In the genomic region with DNA sequence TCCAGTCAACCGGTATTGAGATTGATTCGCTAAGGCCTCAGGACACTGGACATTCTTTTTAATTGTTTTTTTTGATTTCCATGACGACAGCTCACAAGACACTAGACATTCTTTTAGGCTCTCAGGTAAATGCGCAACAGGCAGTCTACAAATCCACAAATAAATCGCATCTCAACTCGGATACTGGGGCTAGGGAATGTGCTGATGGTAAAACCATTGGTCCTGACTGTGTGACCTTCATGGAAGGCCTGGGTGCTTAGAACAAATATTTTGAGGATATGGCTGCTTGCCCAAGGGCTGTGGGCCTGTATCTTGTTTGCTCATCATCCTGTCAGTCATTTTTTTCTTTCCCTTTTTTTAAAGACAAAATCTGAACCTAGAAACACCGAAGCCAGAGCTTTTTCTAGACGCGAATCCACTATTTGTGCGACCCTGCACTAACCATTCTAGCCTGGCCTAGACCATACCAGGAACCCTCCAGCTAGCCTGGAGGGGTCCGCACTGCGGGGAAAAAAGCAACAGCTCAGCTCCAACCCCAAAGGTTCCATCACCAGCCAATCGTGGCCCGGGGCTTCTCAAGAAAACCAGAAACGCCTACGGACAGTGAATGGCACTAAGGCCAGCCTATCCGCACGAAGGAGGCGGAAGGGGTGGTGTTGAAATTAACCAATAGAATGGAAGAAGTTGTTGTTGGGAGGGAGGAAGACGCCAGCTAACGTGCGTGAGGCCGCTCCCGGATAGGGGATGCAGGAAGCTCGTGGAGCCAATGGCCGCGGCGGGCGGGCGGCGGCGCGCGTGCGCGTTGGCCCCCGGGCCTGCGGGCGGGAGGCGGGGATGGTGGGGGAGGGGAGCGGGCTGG, we compare ENCODE assay signal across 8 cellular contexts. TPM values are rescaled to one million over a fixed set of nuclear protein-coding genes. Genes with fewer than 3 reads are reported as not detected.
DNase-seq lines count a peak whose midpoint lies in the region; ATAC-seq and TF ChIP-seq lines count a peak whose summit lies in the region.

No MANE protein-coding gene starts in this region.

- peaks cover 19% of the 10 kb centered on the region for H3K36me3 Mint-ChIP-seq in activated naive CD8-positive, alpha-beta T cell

- no peaks in the 10 kb centered on the region for H3K27me3 ChIP-seq in testis

- no peaks in the 10 kb centered on the region for H3K36me3 ChIP-seq in testis (ENCODE audit: low read depth, missing control alignments)

- H3K4me1 ChIP-seq in testis, result peaks cover 56% of the 10 kb centered on the region

- peak overlapping the region; percentile 100 for H3K27ac ChIP-seq in testis

- peak; percentile 99 for DNase-seq in GM10266 (ENCODE audit: extremely low spot score)
- DNase-seq in NCI-H1092 treated with DMSO at 0.1 percent for 48 hours (lab: John Stamatoyannopoulos, UW), result peak; percentile 98
- DNase-seq in glomerular visceral epithelial cell (ENCODE audit: extremely low spot score), result peak; percentile 100
- DNase-seq in omental fat pad (ENCODE audit: low spot score), result peak; percentile 97
- DNase-seq in testis, result peak; percentile 99

- peak overlapping the region; percentile 90 for H3K4me3 Mint-ChIP-seq in activated naive CD8-positive, alpha-beta T cell

- 3 to 6% methylated on average over 36 to 40 of the region's 41 CpGs for WGBS in testis, 2 donors

- peaks cover 65% of the 10 kb centered on the region for H3K4me1 Mint-ChIP-seq in activated naive CD8-positive, alpha-beta T cell (ENCODE audit: low read depth)

- peak; percentile 92 for ATAC-seq in HG02623 (IDR thresholded peaks at IDR 0.05; ENCODE audit: unreplicated experiment)
- peak; percentile 97 for ATAC-seq in SK-N-SH treated with all-trans-retinoic acid at 6 μM for 48 hours
- peak; percentile 97 for ATAC-seq in omental fat pad (ENCODE audit: low FRiP score)

- TF ChIP-seq CTCF in GM10266 (IDR thresholded peaks at IDR 0.05; ENCODE audit: control insufficient read depth, insufficient read depth, low read depth, missing control alignments) (no peak), omental fat pad (IDR thresholded peaks at IDR 0.05) (no peak), testis (IDR thresholded peaks at IDR 0.05) (peak in 2 of 3 experiments; percentile 0 to 12)

- intact Hi-C loops in testis (cut with DNase I; ENCODE audit: low total_unique reads), result loop anchor here (2.0 kb wide), 1 partner anchor 73 kb away; no protein-coding TSS in a partner anchor

- TF ChIP-seq POLR2A in testis (IDR thresholded peaks at IDR 0.05), result peak; percentile 95

- no peaks in the 10 kb centered on the region for H3K9me3 ChIP-seq in testis

- H3K27me3 Mint-ChIP-seq in activated naive CD8-positive, alpha-beta T cell, result no peaks in the 10 kb centered on the region

- peak overlapping the region; percentile 92 to 98 for H3K4me3 ChIP-seq in testis

- no peaks in the 10 kb centered on the region for H3K9me3 Mint-ChIP-seq in activated naive CD8-positive, alpha-beta T cell (ENCODE audit: low read depth)

- H3K27ac Mint-ChIP-seq in activated naive CD8-positive, alpha-beta T cell, result peak overlapping the region; percentile 95

TF ChIP-seq in SK-N-SH treated with all-trans-retinoic acid at 6 μM for 48 hours, 23 proteins besides CTCF, POLR2A, EP300 and RAD21:
- TF ChIP-seq BACH2 (CRISPR knock-in tag; IDR thresholded peaks at IDR 0.05; ENCODE audit: borderline replicate concordance) (no peak), ZNF8 (CRISPR knock-in tag; IDR thresholded peaks at IDR 0.05) (0 out of 2 replicates have a peak, but pooled peaks have one; percentile 41)

RNA-seq across cellular contexts. Expression of a gene that starts 18.1 kb away (rescaled TPM):
- total RNA-seq in omental fat pad, result 100 to 1,000 TPM in 3 of 4 donors, 10 to 100 TPM in 1; 77.7 to 140 (median 134) TPM
- 100 to 1,000 TPM; 113 to 129 TPM for total RNA-seq in testis
- 64.5 TPM for polyA plus RNA-seq in testis (ENCODE audit: insufficient read depth, low read depth, low replicate concordance)

Comparison
In these comparisons a context has a peak if more than half of its experiments do, and no peak if none do; other contexts are left out.
1. Peak in every context shown above with its lines: DNase-seq, ATAC-seq, H3K4me3 ChIP-seq and H3K27ac ChIP-seq.
2. CTCF ChIP-seq: peak in testis (2 of 3); none in GM10266 (single experiment) and omental fat pad (0 of 3).